Comparison of ENCODE assay signal across 26 cellular contexts in the genomic region with DNA sequence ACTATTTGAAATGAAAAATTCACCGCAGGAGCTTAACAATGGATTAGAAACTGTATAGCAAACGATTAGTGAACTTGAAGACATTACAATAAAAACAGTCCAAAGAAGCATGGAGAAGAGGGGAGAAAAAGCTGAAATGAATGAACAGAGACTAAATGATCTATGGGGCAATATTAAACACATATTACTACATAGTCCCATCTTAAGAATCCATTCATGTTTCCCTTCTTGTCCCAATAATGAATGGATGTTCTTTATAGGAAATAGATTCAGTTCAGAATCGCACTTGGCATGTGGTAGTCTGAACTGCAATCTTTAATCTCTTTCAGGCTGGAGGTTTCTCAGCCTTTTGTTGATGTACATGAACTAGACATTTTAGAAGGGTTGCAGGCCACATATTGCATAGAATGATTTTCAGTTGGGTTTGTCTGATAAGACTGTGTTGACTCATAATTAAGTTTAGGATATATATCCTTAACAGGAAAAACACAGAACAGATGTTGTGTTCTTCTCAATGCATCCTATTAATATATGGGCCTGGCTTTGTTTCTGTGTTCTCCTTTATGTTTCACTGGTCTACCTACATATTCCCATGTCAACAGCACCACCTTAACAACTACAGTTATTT.
"Had no signal": no experiment of that assay in that cellular context is flagged by ENCODE, and none has a peak within 500 bp of the region (broad histone marks: within the 10 kb centered on the region; RNA-seq: fewer than 3 reads in every experiment).

No MANE protein-coding gene starts in this region.

- ATAC-seq: activated CD8-positive, alpha-beta T cell treated with anti-CD3 and anti-CD28 coated beads for 36 hours; activated naive CD4-positive, alpha-beta T cell treated with anti-CD3 and anti-CD28 coated beads, Interleukin-2, amount 50 U/mL, for 72 hours; esophagus mucosa; left cardiac atrium; left ventricle myocardium superior; stimulated activated naive B cell treated with anti-CD40 and anti-IgM and Interleukin-4, amounts not matched to agents 10 μg/mL and 1 μg/mL and 100 μg/mL, for 72 hours had no signal

- H3K27ac ChIP-seq: colonic mucosa, neutrophil, ovary, prostate gland, stomach, suprapubic skin, tibial nerve had no signal

- H3K9me3 Mint-ChIP-seq: activated CD4-positive, alpha-beta T cell treated with anti-CD3 and anti-CD28 coated beads, Interleukin-2, amount 10 ng/mL, durations not matched to agents 7 days and 5 days had no signal

- DNase-seq: activated CD4-positive, alpha-beta T cell treated with anti-CD3 and anti-CD28 coated beads, Interleukin-2, amount 10 ng/mL, durations not matched to agents 7 days and 5 days; activated CD4-positive, CD25-positive, alpha-beta regulatory T cell treated with anti-CD3 and anti-CD28 coated beads, Interleukin-2, amount 50 U/mL, for 72 hours; activated CD8-positive, alpha-beta T cell treated with anti-CD3 and anti-CD28 coated beads for 36 hours; activated naive CD4-positive, alpha-beta T cell; activated T-cell treated with anti-CD3 and anti-CD28 coated beads, Interleukin-2, amount 50 U/mL, for 48 hours; anterior cingulate cortex; colonic mucosa; foreskin fibroblast; head of caudate nucleus; hippocampal formation; left cardiac atrium; left ventricle myocardium superior; naive B cell; nephron progenitor cell; ovary; retina; stimulated activated CD4-positive, alpha-beta T cell treated with anti-CD3 and anti-CD28 coated beads, Interleukin-1b, Interleukin-23, amount 100 ng/mL, for 48 hours; stimulated activated naive B cell treated with anti-CD40 and anti-IgM and Interleukin-4, amounts not matched to agents 10 μg/mL and 1 μg/mL and 100 μg/mL, for 72 hours; stomach had no signal

- H3K4me3 Mint-ChIP-seq: activated CD4-positive, alpha-beta T cell treated with anti-CD3 and anti-CD28 coated beads, Interleukin-2, amount 10 ng/mL, durations not matched to agents 7 days and 5 days; activated CD8-positive, alpha-beta T cell treated with anti-CD3 and anti-CD28 coated beads for 36 hours; mesothelial cell of epicardium; naive B cell; nephron progenitor cell; stimulated activated naive B cell treated with anti-CD40 and anti-IgM and Interleukin-4, amounts not matched to agents 10 μg/mL and 1 μg/mL and 100 μg/mL, for 72 hours had no signal

- H3K36me3 Mint-ChIP-seq: activated naive CD4-positive, alpha-beta T cell treated with anti-CD3 and anti-CD28 coated beads, Interleukin-2, amount 50 U/mL, for 72 hours had no signal

- H3K27me3 Mint-ChIP-seq: activated CD8-positive, alpha-beta T cell treated with anti-CD3 and anti-CD28 coated beads for 36 hours; naive B cell; stimulated activated naive B cell treated with anti-CD40 and anti-IgM and Interleukin-4, amounts not matched to agents 10 μg/mL and 1 μg/mL and 100 μg/mL, for 72 hours had no signal

- H3K27ac Mint-ChIP-seq: activated CD4-positive, alpha-beta T cell treated with anti-CD3 and anti-CD28 coated beads, Interleukin-2, amount 10 ng/mL, durations not matched to agents 7 days and 5 days; activated CD8-positive, alpha-beta T cell treated with anti-CD3 and anti-CD28 coated beads for 36 hours; activated naive CD4-positive, alpha-beta T cell treated with anti-CD3 and anti-CD28 coated beads, Interleukin-2, amount 50 U/mL, for 72 hours; mesothelial cell of epicardium; nephron progenitor cell; stimulated activated naive B cell treated with anti-CD40 and anti-IgM and Interleukin-4, amounts not matched to agents 10 μg/mL and 1 μg/mL and 100 μg/mL, for 72 hours had no signal

- H3K4me1 Mint-ChIP-seq: activated CD4-positive, alpha-beta T cell treated with anti-CD3 and anti-CD28 coated beads, Interleukin-2, amount 10 ng/mL, durations not matched to agents 7 days and 5 days; nephron progenitor cell had no signal
